ENCODE assay signal across 8 cellular contexts in genomic region chr11:19679952-19680823, GRCh38. TPM values are rescaled to one million over a fixed set of nuclear protein-coding genes. Genes with fewer than 3 reads are reported as not detected.
DNase-seq lines count a peak whose midpoint lies in the region; ATAC-seq and TF ChIP-seq lines count a peak whose summit lies in the region.

No MANE protein-coding gene starts in this region.

- DNase-seq in C1 segment of cervical spinal cord (lab: John Stamatoyannopoulos, UW) = peak in 12 of 14 donors; percentile 10 to 91 (median 48)
- DNase-seq in SK-MEL-5 (ENCODE audit: low read depth, low spot score) = peak; percentile 87
- peak; percentile 96 for DNase-seq in foreskin melanocyte
- peak; percentile 54 to 77 (median 75) for DNase-seq in ovary
- no peak for DNase-seq in NCI-H1436 (lab: John Stamatoyannopoulos, UW)

- in situ Hi-C loops in SK-MEL-5 (cut with HindIII; ENCODE audit: low pct_unique_long_range_greater_than_20kb, low sequenced_read_pairs) = no loop called here

- no peaks in the 10 kb centered on the region for H3K9me3 ChIP-seq in ovary

- 8 to 11% (median 10%) methylated on average over 12 of the region's 12 CpGs for WGBS in ovary, 3 donors

- no peak overlapping the region for H3K4me3 ChIP-seq in ovary

- intact Hi-C loops in ovary (cut with DNase I) = no loop called here

- no peaks in the 10 kb centered on the region for H3K36me3 ChIP-seq in ovary

- ATAC-seq in GM19328 (IDR thresholded peaks at IDR 0.05; ENCODE audit: unreplicated experiment) = no peak
- ATAC-seq in HG03342 (IDR thresholded peaks at IDR 0.05; ENCODE audit: unreplicated experiment) = no peak
- no peak for ATAC-seq in GM21381 (IDR thresholded peaks at IDR 0.05; ENCODE audit: unreplicated experiment)

- H3K4me1 ChIP-seq in ovary (ENCODE audit: insufficient read depth) = peaks cover 1% of the 10 kb centered on the region

- H3K27me3 ChIP-seq in ovary = no peaks in the 10 kb centered on the region

- TF ChIP-seq POLR2A in ovary (IDR thresholded peaks at IDR 0.05) = no peak

- no peak for TF ChIP-seq CTCF in ovary (IDR thresholded peaks at IDR 0.05)

- no peak overlapping the region for H3K27ac ChIP-seq in ovary

- TF ChIP-seq EP300 in ovary (IDR thresholded peaks at IDR 0.05) = peak; percentile 80

RNA-seq across cellular contexts. Expression of gene NAV2, which starts 32.4 kb away (rescaled TPM):
- total RNA-seq in SK-MEL-5 (2014; rRNA removed; shearing (Covaris generic)) = 14.5 and 19.4 TPM in 2 replicates
- polyA plus RNA-seq in SK-MEL-5 (2015; cell fraction: cytosol; rRNA removed) = 78.9 and 111 TPM in 2 replicates
- 96.9 and 138 TPM in 2 replicates for polyA plus RNA-seq in SK-MEL-5 (2015; cell fraction: nucleus; rRNA removed)
- total RNA-seq in ovary = 10 to 100 TPM in 3 of 7 donors, 1 to 10 TPM in 4; 2.9 to 14.1 (median 9.9) TPM
- 1 to 10 TPM; 3.5 to 7.8 TPM for polyA plus RNA-seq in ovary
